ENCODE assay signal across 8 cellular contexts in the genomic region with DNA sequence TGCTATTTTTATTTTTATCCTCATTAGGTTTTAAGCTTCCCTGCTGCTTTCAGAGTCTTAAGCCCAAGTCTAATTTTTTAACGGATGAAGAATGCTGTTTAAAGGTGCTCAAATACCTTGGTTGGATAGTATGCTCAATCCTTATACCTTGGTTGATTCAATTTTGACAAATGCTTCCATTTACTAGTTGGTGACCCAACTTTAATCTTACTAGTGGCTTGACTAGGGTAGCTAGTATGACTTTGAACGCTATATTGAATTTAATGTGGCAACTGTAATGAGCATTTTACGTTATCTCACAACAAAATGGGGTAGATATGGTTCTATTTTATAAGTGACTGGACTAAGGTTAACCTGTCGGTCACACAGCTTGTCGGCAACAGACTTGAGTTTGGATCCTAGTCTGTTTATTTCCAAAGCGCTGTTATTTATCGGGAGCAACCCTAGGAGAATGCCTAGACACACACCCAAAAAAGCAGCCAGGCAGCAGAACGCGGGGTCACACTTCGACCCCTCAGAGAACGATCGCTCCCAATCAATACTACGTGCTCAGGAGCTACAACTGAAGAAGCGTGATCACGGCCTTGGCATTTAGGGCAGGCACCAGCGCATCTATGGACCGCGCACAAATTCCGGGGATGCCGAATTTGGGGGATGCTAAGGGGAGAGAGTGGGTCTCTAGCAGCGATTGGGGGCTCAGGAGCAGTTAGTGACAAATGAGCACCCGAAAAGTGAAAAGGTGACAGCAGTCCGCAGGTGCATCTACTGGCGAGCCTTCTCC. TPM values are rescaled to one million over a fixed set of nuclear protein-coding genes. Genes with fewer than 3 reads are reported as not detected.
A peak's percentile ranks its signal among the peaks of the same experiment; 100 is the strongest.
DNase-seq lines count a peak whose midpoint lies in the region; ATAC-seq and TF ChIP-seq lines count a peak whose summit lies in the region.

No MANE protein-coding gene starts in this region.

- peak overlapping the region; percentile 91 for H3K4me2 ChIP-seq in HCT116 (ENCODE audit: low read length)

- BruUV-seq in Caco-2 (replicated peaks; lab: Mats Ljungman, UMichigan) (TSS peak; percentile 48), HCT116 (replicated peaks; lab: Mats Ljungman, UMichigan) (no TSS peak)

- H4K20me1 ChIP-seq in HCT116 (ENCODE audit: insufficient read depth): no peaks in the 10 kb centered on the region

- ATAC-seq in HCT116: no peak; the same call in 1 of the 2 replicates
- ATAC-seq in activated T-helper 17 cell treated with anti-CD3 and anti-CD28 coated beads, Interleukin-2, amount 50 U/mL, for 72 hours (replicated peaks): peak; percentile 8
- no peak for ATAC-seq in upper lobe of left lung (ENCODE audit: low FRiP score in 2 of 2)
- no peak for ATAC-seq in HG02870 (IDR thresholded peaks at IDR 0.05; ENCODE audit: unreplicated experiment)
- ATAC-seq in GM21367 (IDR thresholded peaks at IDR 0.05; ENCODE audit: unreplicated experiment): no peak

- H3K27me3 ChIP-seq in Caco-2 (replicated peaks; ENCODE audit: control insufficient read depth, insufficient read depth, low read length) (no peaks in the 10 kb centered on the region), HCT116 (ENCODE audit: insufficient read depth, low read length) (no peaks in the 10 kb centered on the region), layer of hippocampus (ENCODE audit: control insufficient read depth, insufficient read depth, low read length) (no peaks in the 10 kb centered on the region), upper lobe of left lung (no peaks in the 10 kb centered on the region)

- H3K4me1 Mint-ChIP-seq in Caco-2 (ENCODE audit: low read depth, unreplicated experiment): peaks cover 13% of the 10 kb centered on the region
- H3K4me1 Mint-ChIP-seq in activated T-helper 17 cell treated with anti-CD3 and anti-CD28 coated beads, Interleukin-2, amount 50 U/mL, for 72 hours: peaks cover 8% of the 10 kb centered on the region

- H3K9me3 Mint-ChIP-seq in Caco-2 (ENCODE audit: unreplicated experiment): no peaks in the 10 kb centered on the region
- peaks cover 4% of the 10 kb centered on the region for H3K9me3 Mint-ChIP-seq in activated T-helper 17 cell treated with anti-CD3 and anti-CD28 coated beads, Interleukin-2, amount 50 U/mL, for 72 hours

- POLR2A ChIA-PET in Caco-2 (lab: Charles Lee) (interaction anchor here (1.9 kb wide), 1 partner anchor 27 kb away, joined by 9 read pairs; no protein-coding TSS in a partner anchor), HCT116 (lab: Charles Lee) (no interaction called here)

- no peaks in the 10 kb centered on the region for H3K79me2 ChIP-seq in HCT116 (ENCODE audit: insufficient read depth, low read length)

- peak overlapping the region; percentile 60 for H3K9ac ChIP-seq in HCT116 (ENCODE audit: low read length)

- H3K36me3 ChIP-seq in Caco-2 (ENCODE audit: control insufficient read depth, insufficient read depth, low read length) (no peaks in the 10 kb centered on the region; the same call in 1 of the 2 replicates), HCT116 (ENCODE audit: control insufficient read depth in 1 of 2, insufficient read depth in 2 of 2, low read length in 2 of 2) (no peaks in the 10 kb centered on the region), upper lobe of left lung (no peaks in the 10 kb centered on the region)

- H3K36me3 Mint-ChIP-seq in Caco-2 (ENCODE audit: insufficient read depth, unreplicated experiment): peaks cover 24% of the 10 kb centered on the region
- no peaks in the 10 kb centered on the region for H3K36me3 Mint-ChIP-seq in activated T-helper 17 cell treated with anti-CD3 and anti-CD28 coated beads, Interleukin-2, amount 50 U/mL, for 72 hours (ENCODE audit: low read depth)

- H3K9me2 ChIP-seq in HCT116 (ENCODE audit: insufficient read depth): no peaks in the 10 kb centered on the region

- TF ChIP-seq CTCF in Caco-2 (IDR thresholded peaks at IDR 0.05; ENCODE audit: insufficient read depth in 1 of 2, low read depth in 1 of 2, low read length in 1 of 2, severe bottlenecking in 1 of 2, unreplicated experiment in 1 of 2) (no peak), HCT116 (IDR thresholded peaks at IDR 0.05 in 2 of 3, conservative IDR thresholded peaks at IDR 0.05 in 1 of 3; ENCODE audit: borderline replicate concordance in 1 of 3, insufficient read depth in 1 of 3, low read depth in 2 of 3, low read length in 2 of 3) (no peak), upper lobe of left lung (IDR thresholded peaks at IDR 0.05) (no peak)

- H3K4me3 ChIP-seq in Caco-2 (ENCODE audit: low read depth, low read length) (peak overlapping the region; percentile 62), HCT116 (replicated peaks in 1 of 2; ENCODE audit: low read depth in 1 of 2, low read length in 2 of 2) (peak overlapping the region; percentile 49 to 62), upper lobe of left lung (peak overlapping the region; percentile 37 to 79 (median 78))

- intact Hi-C loops in Caco-2 (cut with micrococcal nuclease; ENCODE audit: unreplicated experiment): loop anchor here (2.0 to 5.0 kb wide), 2 partner anchors 62 to 71 kb away; no protein-coding TSS in a partner anchor
- intact Hi-C loops in HCT116 (cut with micrococcal nuclease): no loop called here

- H3K9me3 ChIP-seq in Caco-2 (no peaks in the 10 kb centered on the region), HCT116 (ENCODE audit: control insufficient read depth in 1 of 2, insufficient read depth in 1 of 2, low read depth in 1 of 2, low read length in 2 of 2) (no peaks in the 10 kb centered on the region), upper lobe of left lung (no peaks in the 10 kb centered on the region)

- TF ChIP-seq EP300 in upper lobe of left lung (IDR thresholded peaks at IDR 0.05): no peak

- CTCF ChIA-PET in Caco-2 (lab: Charles Lee) (interaction anchor here (1.4 to 2.5 kb wide), 4 partner anchors 11 to 87 kb away, joined by 9 to 60 read pairs (median 12); no protein-coding TSS in a partner anchor), HCT116 (lab: Charles Lee) (no interaction called here)

- H3K4me1 ChIP-seq in Caco-2 (no peaks in the 10 kb centered on the region; the same call in 1 of the 2 replicates), HCT116 (ENCODE audit: control insufficient read depth in 1 of 2, insufficient read depth in 2 of 2, low read length in 2 of 2) (peaks cover 5 to 14% of the 10 kb centered on the region in 2 experiments; a peak in 3 of 4 replicates), upper lobe of left lung (peaks cover 11 to 44% (median 17%) of the 10 kb centered on the region in 4 donors)

- 21 to 25% methylated on average over 22 to 24 of the region's 24 CpGs for WGBS in upper lobe of left lung, 2 donors

- DNase-seq in Caco-2 (no peak), HCT116 (ENCODE audit: low read depth, low spot score) (no peak), upper lobe of left lung (no peak)
- no peak for DNase-seq in effector CD4-positive, alpha-beta T cell

- no peaks in the 10 kb centered on the region for H3K27me3 Mint-ChIP-seq in Caco-2 (ENCODE audit: insufficient read depth, unreplicated experiment)
- no peaks in the 10 kb centered on the region for H3K27me3 Mint-ChIP-seq in activated T-helper 17 cell treated with anti-CD3 and anti-CD28 coated beads, Interleukin-2, amount 50 U/mL, for 72 hours

- peak overlapping the region; percentile 76 for H3K4me3 Mint-ChIP-seq in Caco-2 (ENCODE audit: unreplicated experiment)
- H3K4me3 Mint-ChIP-seq in activated T-helper 17 cell treated with anti-CD3 and anti-CD28 coated beads, Interleukin-2, amount 50 U/mL, for 72 hours: peak overlapping the region; percentile 90

- peak overlapping the region; percentile 80 for H2AFZ ChIP-seq in HCT116 (ENCODE audit: low read depth, low read length, poor library complexity, severe bottlenecking)

- TF ChIP-seq RAD21 in HCT116 (IDR thresholded peaks at IDR 0.05; ENCODE audit: low read depth): no peak

- RAD21 ChIA-PET in HCT116 (lab: Charles Lee; ENCODE audit: low non-redundant PET in 1 of 2, low total read pairs in 2 of 2, uncharacterized antibody in 2 of 2, unreplicated experiment in 2 of 2): no interaction called here

- H3K27ac Mint-ChIP-seq in Caco-2 (ENCODE audit: unreplicated experiment): peak overlapping the region; percentile 77
- H3K27ac Mint-ChIP-seq in activated T-helper 17 cell treated with anti-CD3 and anti-CD28 coated beads, Interleukin-2, amount 50 U/mL, for 72 hours: peak overlapping the region; percentile 71

- peak overlapping the region; percentile 72 for H3K27ac ChIP-seq in HCT116 (ENCODE audit: low read depth, low read length)
- peak overlapping the region; percentile 38 for H3K27ac ChIP-seq in layer of hippocampus (ENCODE audit: low read depth, low read length)
- H3K27ac ChIP-seq in upper lobe of left lung: peak overlapping the region; percentile 67 to 90 (median 86)

- TF ChIP-seq POLR2A in HCT116 (IDR thresholded peaks at IDR 0.05; ENCODE audit: borderline replicate concordance, extremely low read depth, insufficient read depth, insufficient read length) (no peak), upper lobe of left lung (IDR thresholded peaks at IDR 0.05) (no peak)

RNA-seq across cellular contexts. Expression of a gene that starts 0.6 kb away (rescaled TPM):
- total RNA-seq in Caco-2 (2022): 42.4 and 45.3 TPM in 2 replicates
- 10.0 TPM for total RNA-seq in HCT116 (2021; ENCODE audit: unreplicated experiment)
- polyA plus RNA-seq in HCT116 (2012): 3.4 and 4.4 TPM in 2 replicates
- total RNA-seq in activated T-helper 17 cell treated with anti-CD3 and anti-CD28 coated beads, Interleukin-2, amount 50 U/mL, for 72 hours: 1 to 10 TPM; 4.5 to 6.4 TPM
- 10 to 100 TPM in 5 of 6 donors, 1 to 10 TPM in 1; 7.3 to 21.1 (median 12.4) TPM for total RNA-seq in upper lobe of left lung

RNA-seq across cellular contexts. Expression of a gene that starts 4.8 kb away (rescaled TPM):
- total RNA-seq in Caco-2 (2022) (9.0 and 10.1 TPM in 2 replicates), HCT116 (2021; ENCODE audit: unreplicated experiment) (2.1 TPM), upper lobe of left lung (10 to 100 TPM in 2 of 6 donors, 1 to 10 TPM in 4; 2.5 to 15.7 (median 7.3) TPM)
- polyA plus RNA-seq in HCT116 (2012): 0.67 and 0.90 TPM in 2 replicates
- under 1 TPM; 0.73 to 0.79 TPM for total RNA-seq in activated T-helper 17 cell treated with anti-CD3 and anti-CD28 coated beads, Interleukin-2, amount 50 U/mL, for 72 hours
